Comparison of ENCODE assay signal across 16 cellular contexts in genomic region chr1:20233866-20234265, GRCh38. TPM values are rescaled to one million over a fixed set of nuclear protein-coding genes. Genes with fewer than 3 reads are reported as not detected.
DNase-seq lines count a peak whose midpoint lies in the region; ATAC-seq and TF ChIP-seq lines count a peak whose summit lies in the region.
"Had no signal": no experiment of that assay in that cellular context is flagged by ENCODE, and none has a peak within 500 bp of the region (broad histone marks: within the 10 kb centered on the region; RNA-seq: fewer than 3 reads in every experiment).

No MANE protein-coding gene starts in this region.

- H3K9me3 ChIP-seq in body of pancreas, result no peaks in the 10 kb centered on the region
- H3K9me3 ChIP-seq: breast epithelium, HAP-1 had no signal

- no peak overlapping the region for H3K27ac ChIP-seq in body of pancreas
- H3K27ac ChIP-seq: breast epithelium, RWPE1 had no signal

- H3K4me1 ChIP-seq in body of pancreas, result no peaks in the 10 kb centered on the region
- H3K4me1 ChIP-seq: HAP-1 had no signal

- no peaks in the 10 kb centered on the region for H3K27me3 ChIP-seq in body of pancreas
- H3K27me3 ChIP-seq: breast epithelium had no signal

- TF ChIP-seq POLR2A in body of pancreas (IDR thresholded peaks at IDR 0.05), result no peak

- ATAC-seq in body of pancreas (no peak), GM21717 (IDR thresholded peaks at IDR 0.05; ENCODE audit: unreplicated experiment) (no peak)
- ATAC-seq: natural killer cell treated with Interleukin-12 subunit alpha and Interleukin-12 subunit beta and Interleukin-15 and Interleukin-18, amount 100 ng/mL, for 72 hours had no signal

- H3K4me3 ChIP-seq in body of pancreas, result no peak overlapping the region
- H3K4me3 ChIP-seq: breast epithelium, HAP-1 had no signal

- H3K36me3 ChIP-seq in body of pancreas (replicated peaks in 1 of 2; ENCODE audit: insufficient read depth in 1 of 2, low read depth in 2 of 2), result no peaks in the 10 kb centered on the region
- H3K36me3 ChIP-seq: breast epithelium, HAP-1 had no signal

- intact Hi-C loops in posterior cingulate gyrus (cut with DNase I) (no loop called here), body of pancreas (cut with DNase I) (no loop called here)

- 19 to 34% methylated on average over 5 to 6 of the region's 6 CpGs for WGBS in body of pancreas, 2 donors

- DNase-seq in NCI-H1436 treated with DMSO at 0.1 percent for 48 hours (lab: John Stamatoyannopoulos, UW) (peak; percentile 73), NCI-H82 (lab: John Stamatoyannopoulos, UW) (peak; percentile 75), globus pallidus (ENCODE audit: low spot score) (peak; percentile 50), posterior cingulate gyrus (peak; percentile 23 to 91 (median 52)), GDM1 (lab: John Stamatoyannopoulos, UW) (no peak), body of pancreas (no peak)
- DNase-seq: activated CD4-positive, alpha-beta memory T cell treated with anti-CD3 and anti-CD28 coated beads for 36 hours; left cardiac atrium; NCI-H226 had no signal

- TF ChIP-seq CTCF in body of pancreas (IDR thresholded peaks at IDR 0.05), result no peak

RNA-seq across cellular contexts. Expression of gene PLA2G2C, which starts 47.5 kb away (rescaled TPM):
- total RNA-seq in body of pancreas, result not detected
- total RNA-seq: CD4-positive, alpha-beta memory T cell; left cardiac atrium; skeletal muscle tissue had no signal

RNA-seq across cellular contexts. Expression of gene UBXN10, which starts 48.0 kb away (rescaled TPM):
- 1 to 10 TPM in 1 of 2 donors, under 1 TPM in 1; under 0.01 to 1.0 TPM for total RNA-seq in body of pancreas

RNA-seq across cellular contexts. Expression of gene VWA5B1, which starts 56.8 kb away (rescaled TPM):
- total RNA-seq in body of pancreas, result not detected
- total RNA-seq: activated CD4-positive, alpha-beta memory T cell treated with anti-CD3 and anti-CD28 coated beads for 36 hours; natural killer cell treated with Interleukin-12 subunit alpha and Interleukin-12 subunit beta and Interleukin-15 and Interleukin-18, amount 100 ng/mL, for 72 hours had no signal

Comparison
In these comparisons a context has a peak if more than half of its experiments do, and no peak if none do; other contexts are left out.
1. DNase-seq: peak in NCI-H1436 treated with DMSO at 0.1 percent for 48 hours (single experiment), NCI-H82 (single experiment), globus pallidus (single experiment) and posterior cingulate gyrus (10 of 10); none in GDM1 (single experiment) and body of pancreas (0 of 4).